Comparison of ENCODE assay signal across 2 cellular contexts in the genomic region with DNA sequence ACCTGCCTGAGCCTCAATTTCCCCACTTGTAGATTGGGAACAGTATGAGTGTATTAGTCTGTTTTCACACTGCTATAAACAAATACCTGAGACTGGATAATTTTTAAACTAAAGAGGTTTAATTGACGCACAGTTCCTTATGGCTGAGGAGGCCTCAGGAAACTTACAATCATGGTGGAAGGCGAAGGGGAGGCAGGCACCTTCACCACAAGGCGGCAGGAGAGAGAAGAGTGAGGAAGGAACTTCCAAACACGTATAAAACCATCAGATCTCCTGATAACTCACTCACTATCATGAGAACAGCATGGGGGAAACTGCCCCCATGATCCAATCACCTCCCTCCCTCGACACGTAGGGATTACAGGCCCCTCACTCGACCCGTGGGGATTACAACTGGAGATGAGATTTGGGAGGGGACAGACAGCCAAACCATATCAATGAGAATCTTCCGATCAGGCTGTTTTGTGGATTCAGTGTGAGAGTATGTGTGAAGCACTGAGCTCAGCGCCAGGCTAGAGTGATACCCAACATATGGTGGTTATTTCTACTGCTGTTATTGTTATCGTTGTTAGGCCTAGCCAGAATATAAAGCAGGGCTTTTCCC.
TF ChIP-seq lines count a peak whose summit lies in the region.

No MANE protein-coding gene starts in this region.

TF ChIP-seq in GM23338, 12 proteins besides CTCF, POLR2A, EP300 and RAD21 (continued from another document):
- TF ChIP-seq, protein P1, sequence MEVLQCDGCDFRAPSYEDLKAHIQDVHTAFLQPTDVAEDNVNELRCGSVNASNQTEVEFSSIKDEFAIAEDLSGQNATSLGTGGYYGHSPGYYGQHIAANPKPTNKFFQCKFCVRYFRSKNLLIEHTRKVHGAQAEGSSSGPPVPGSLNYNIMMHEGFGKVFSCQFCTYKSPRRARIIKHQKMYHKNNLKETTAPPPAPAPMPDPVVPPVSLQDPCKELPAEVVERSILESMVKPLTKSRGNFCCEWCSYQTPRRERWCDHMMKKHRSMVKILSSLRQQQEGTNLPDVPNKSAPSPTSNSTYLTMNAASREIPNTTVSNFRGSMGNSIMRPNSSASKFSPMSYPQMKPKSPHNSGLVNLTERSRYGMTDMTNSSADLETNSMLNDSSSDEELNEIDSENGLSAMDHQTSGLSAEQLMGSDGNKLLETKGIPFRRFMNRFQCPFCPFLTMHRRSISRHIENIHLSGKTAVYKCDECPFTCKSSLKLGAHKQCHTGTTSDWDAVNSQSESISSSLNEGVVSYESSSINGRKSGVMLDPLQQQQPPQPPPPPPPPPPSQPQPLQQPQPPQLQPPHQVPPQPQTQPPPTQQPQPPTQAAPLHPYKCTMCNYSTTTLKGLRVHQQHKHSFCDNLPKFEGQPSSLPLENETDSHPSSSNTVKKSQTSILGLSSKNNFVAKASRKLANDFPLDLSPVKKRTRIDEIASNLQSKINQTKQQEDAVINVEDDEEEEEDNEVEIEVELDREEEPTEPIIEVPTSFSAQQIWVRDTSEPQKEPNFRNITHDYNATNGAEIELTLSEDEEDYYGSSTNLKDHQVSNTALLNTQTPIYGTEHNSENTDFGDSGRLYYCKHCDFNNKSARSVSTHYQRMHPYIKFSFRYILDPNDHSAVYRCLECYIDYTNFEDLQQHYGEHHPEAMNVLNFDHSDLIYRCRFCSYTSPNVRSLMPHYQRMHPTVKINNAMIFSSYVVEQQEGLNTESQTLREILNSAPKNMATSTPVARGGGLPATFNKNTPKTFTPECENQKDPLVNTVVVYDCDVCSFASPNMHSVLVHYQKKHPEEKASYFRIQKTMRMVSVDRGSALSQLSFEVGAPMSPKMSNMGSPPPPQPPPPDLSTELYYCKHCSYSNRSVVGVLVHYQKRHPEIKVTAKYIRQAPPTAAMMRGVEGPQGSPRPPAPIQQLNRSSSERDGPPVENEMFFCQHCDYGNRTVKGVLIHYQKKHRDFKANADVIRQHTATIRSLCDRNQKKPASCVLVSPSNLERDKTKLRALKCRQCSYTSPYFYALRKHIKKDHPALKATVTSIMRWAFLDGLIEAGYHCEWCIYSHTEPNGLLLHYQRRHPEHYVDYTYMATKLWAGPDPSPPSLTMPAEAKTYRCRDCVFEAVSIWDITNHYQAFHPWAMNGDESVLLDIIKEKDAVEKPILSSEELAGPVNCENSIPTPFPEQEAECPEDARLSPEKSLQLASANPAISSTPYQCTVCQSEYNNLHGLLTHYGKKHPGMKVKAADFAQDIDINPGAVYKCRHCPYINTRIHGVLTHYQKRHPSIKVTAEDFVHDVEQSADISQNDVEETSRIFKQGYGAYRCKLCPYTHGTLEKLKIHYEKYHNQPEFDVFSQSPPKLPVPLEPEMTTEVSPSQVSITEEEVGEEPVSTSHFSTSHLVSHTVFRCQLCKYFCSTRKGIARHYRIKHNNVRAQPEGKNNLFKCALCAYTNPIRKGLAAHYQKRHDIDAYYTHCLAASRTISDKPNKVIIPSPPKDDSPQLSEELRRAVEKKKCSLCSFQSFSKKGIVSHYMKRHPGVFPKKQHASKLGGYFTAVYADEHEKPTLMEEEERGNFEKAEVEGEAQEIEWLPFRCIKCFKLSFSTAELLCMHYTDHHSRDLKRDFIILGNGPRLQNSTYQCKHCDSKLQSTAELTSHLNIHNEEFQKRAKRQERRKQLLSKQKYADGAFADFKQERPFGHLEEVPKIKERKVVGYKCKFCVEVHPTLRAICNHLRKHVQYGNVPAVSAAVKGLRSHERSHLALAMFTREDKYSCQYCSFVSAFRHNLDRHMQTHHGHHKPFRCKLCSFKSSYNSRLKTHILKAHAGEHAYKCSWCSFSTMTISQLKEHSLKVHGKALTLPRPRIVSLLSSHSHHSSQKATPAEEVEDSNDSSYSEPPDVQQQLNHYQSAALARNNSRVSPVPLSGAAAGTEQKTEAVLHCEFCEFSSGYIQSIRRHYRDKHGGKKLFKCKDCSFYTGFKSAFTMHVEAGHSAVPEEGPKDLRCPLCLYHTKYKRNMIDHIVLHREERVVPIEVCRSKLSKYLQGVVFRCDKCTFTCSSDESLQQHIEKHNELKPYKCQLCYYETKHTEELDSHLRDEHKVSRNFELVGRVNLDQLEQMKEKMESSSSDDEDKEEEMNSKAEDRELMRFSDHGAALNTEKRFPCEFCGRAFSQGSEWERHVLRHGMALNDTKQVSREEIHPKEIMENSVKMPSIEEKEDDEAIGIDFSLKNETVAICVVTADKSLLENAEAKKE (CRISPR knock-in tag; IDR thresholded peaks at IDR 0.05), result no peak
- TF ChIP-seq ZNF331 (CRISPR knock-in tag; IDR thresholded peaks at IDR 0.05; ENCODE audit: low read depth) (no peak), EZH2phosphoT487 (IDR thresholded peaks at IDR 0.05; ENCODE audit: unreplicated experiment) (no peak), ETS1 (IDR thresholded peaks at IDR 0.05) (no peak), CREB1 (CRISPR knock-in tag; IDR thresholded peaks at IDR 0.05; ENCODE audit: low read depth) (no peak), NANOG (IDR thresholded peaks at IDR 0.05; ENCODE audit: borderline replicate concordance) (no peak), POLR2AphosphoS5 (IDR thresholded peaks at IDR 0.05; ENCODE audit: low read depth) (no peak), ZNF114 (CRISPR knock-in tag; IDR thresholded peaks at IDR 0.05) (no peak)

TF ChIP-seq in WTC11, 78 proteins besides CTCF, POLR2A, EP300 and RAD21 (continued from another document):
- TF ChIP-seq AR (CRISPR knock-in tag; IDR thresholded peaks at IDR 0.05), result no peak
- TF ChIP-seq ZNF138 (CRISPR knock-in tag; conservative IDR thresholded peaks at IDR 0.05), result no peak
- no peak for TF ChIP-seq TEAD1 (CRISPR knock-in tag; IDR thresholded peaks at IDR 0.05)
- TF ChIP-seq, protein P2, sequence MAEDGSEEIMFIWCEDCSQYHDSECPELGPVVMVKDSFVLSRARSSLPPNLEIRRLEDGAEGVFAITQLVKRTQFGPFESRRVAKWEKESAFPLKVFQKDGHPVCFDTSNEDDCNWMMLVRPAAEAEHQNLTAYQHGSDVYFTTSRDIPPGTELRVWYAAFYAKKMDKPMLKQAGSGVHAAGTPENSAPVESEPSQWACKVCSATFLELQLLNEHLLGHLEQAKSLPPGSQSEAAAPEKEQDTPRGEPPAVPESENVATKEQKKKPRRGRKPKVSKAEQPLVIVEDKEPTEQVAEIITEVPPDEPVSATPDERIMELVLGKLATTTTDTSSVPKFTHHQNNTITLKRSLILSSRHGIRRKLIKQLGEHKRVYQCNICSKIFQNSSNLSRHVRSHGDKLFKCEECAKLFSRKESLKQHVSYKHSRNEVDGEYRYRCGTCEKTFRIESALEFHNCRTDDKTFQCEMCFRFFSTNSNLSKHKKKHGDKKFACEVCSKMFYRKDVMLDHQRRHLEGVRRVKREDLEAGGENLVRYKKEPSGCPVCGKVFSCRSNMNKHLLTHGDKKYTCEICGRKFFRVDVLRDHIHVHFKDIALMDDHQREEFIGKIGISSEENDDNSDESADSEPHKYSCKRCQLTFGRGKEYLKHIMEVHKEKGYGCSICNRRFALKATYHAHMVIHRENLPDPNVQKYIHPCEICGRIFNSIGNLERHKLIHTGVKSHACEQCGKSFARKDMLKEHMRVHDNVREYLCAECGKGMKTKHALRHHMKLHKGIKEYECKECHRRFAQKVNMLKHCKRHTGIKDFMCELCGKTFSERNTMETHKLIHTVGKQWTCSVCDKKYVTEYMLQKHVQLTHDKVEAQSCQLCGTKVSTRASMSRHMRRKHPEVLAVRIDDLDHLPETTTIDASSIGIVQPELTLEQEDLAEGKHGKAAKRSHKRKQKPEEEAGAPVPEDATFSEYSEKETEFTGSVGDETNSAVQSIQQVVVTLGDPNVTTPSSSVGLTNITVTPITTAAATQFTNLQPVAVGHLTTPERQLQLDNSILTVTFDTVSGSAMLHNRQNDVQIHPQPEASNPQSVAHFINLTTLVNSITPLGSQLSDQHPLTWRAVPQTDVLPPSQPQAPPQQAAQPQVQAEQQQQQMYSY (CRISPR knock-in tag; IDR thresholded peaks at IDR 0.05), result no peak
- no peak for TF ChIP-seq TP53 (CRISPR knock-in tag; IDR thresholded peaks at IDR 0.05)
- TF ChIP-seq E2F5 (CRISPR knock-in tag; IDR thresholded peaks at IDR 0.05), result no peak
- no peak for TF ChIP-seq NFATC4 (CRISPR knock-in tag; IDR thresholded peaks at IDR 0.05)
- TF ChIP-seq ZNF396 (CRISPR knock-in tag; IDR thresholded peaks at IDR 0.05; ENCODE audit: borderline replicate concordance), result no peak
- TF ChIP-seq, protein P3, sequence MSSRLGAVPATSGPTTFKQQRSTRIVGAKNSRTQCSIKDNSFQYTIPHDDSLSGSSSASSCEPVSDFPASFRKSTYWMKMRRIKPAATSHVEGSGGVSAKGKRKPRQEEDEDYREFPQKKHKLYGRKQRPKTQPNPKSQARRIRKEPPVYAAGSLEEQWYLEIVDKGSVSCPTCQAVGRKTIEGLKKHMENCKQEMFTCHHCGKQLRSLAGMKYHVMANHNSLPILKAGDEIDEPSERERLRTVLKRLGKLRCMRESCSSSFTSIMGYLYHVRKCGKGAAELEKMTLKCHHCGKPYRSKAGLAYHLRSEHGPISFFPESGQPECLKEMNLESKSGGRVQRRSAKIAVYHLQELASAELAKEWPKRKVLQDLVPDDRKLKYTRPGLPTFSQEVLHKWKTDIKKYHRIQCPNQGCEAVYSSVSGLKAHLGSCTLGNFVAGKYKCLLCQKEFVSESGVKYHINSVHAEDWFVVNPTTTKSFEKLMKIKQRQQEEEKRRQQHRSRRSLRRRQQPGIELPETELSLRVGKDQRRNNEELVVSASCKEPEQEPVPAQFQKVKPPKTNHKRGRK (CRISPR knock-in tag; IDR thresholded peaks at IDR 0.05; ENCODE audit: borderline replicate concordance), result no peak
- TF ChIP-seq, protein P4, sequence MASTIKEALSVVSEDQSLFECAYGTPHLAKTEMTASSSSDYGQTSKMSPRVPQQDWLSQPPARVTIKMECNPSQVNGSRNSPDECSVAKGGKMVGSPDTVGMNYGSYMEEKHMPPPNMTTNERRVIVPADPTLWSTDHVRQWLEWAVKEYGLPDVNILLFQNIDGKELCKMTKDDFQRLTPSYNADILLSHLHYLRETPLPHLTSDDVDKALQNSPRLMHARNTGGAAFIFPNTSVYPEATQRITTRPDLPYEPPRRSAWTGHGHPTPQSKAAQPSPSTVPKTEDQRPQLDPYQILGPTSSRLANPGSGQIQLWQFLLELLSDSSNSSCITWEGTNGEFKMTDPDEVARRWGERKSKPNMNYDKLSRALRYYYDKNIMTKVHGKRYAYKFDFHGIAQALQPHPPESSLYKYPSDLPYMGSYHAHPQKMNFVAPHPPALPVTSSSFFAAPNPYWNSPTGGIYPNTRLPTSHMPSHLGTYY (CRISPR knock-in tag; IDR thresholded peaks at IDR 0.05), result no peak
